ENCODE assay signal across 2 cellular contexts in the genomic region with DNA sequence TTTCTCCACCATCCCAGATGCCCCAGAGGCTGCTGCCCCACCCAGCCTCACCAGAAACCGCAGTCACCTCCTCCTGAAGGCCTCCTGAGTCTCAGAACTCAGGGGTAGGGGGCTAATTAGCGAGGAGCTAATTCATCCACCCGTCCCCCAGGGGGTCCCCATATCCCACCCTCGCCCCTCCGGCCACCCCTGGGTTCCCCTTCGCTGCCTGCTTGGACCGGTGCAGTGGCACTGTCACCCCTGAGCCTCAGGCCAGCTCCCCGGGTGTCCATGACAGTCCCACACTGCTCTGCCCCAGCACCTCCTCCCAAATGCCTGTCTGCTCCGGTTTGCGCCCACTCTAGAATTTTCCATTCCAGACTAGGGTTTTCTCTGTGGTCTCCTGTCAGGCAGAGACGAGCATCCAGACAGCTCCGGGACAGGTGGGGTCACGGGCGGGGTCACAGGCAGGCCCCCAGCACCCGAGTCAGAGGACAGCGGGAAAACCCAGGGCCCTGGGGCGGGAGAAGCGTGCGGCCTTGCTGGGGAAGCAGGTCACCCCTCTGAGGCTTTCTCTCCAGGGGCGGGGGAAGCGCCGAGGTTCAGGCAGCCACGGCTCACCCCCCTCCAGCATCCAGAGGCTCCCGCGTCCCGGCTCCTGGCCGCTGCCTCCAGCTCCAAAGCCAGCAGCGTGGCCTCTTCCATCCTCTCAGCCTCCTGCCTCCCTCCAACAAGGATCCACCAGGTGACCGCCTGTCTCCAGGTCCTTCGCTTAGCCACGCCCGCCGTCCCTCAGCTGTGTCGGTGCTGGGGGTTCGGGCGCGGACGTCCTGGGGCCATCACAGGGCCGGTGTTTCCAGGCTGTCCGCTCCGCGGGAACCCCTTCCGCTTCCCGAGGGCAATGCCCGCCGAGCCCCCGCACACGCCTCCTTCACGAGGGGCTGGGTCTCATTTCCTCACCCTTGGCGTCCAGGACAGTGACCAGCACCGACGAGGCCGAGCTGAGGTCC.
TF ChIP-seq lines count a peak whose summit lies in the region.

No MANE protein-coding gene starts in this region.

TF ChIP-seq in SK-N-SH, 30 proteins besides CTCF, POLR2A, EP300 and RAD21 (continued from another document):
- TF ChIP-seq, protein P1, sequence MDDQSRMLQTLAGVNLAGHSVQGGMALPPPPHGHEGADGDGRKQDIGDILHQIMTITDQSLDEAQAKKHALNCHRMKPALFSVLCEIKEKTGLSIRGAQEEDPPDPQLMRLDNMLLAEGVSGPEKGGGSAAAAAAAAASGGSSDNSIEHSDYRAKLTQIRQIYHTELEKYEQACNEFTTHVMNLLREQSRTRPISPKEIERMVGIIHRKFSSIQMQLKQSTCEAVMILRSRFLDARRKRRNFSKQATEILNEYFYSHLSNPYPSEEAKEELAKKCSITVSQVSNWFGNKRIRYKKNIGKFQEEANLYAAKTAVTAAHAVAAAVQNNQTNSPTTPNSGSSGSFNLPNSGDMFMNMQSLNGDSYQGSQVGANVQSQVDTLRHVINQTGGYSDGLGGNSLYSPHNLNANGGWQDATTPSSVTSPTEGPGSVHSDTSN (IDR thresholded peaks at IDR 0.05), result no peak
- TF ChIP-seq SMC3 (IDR thresholded peaks at IDR 0.05; ENCODE audit: low read depth, low read length) (no peak), NRF1 (IDR thresholded peaks at IDR 0.05; ENCODE audit: low read depth, low read length) (no peak), ELF1 (IDR thresholded peaks at IDR 0.05) (no peak), REST (IDR thresholded peaks at IDR 0.05; ENCODE audit: low read depth, low read length) (no peak), TCF12 (IDR thresholded peaks at IDR 0.05) (no peak), ZBTB33 (IDR thresholded peaks at IDR 0.05; ENCODE audit: borderline replicate concordance, low read depth) (no peak), FOSL2 (IDR thresholded peaks at IDR 0.05; ENCODE audit: borderline replicate concordance, low read depth) (no peak), SIN3A (IDR thresholded peaks at IDR 0.05; ENCODE audit: borderline replicate concordance, low read depth, low read length) (no peak), YY1 (IDR thresholded peaks at IDR 0.05; ENCODE audit: low read depth) (no peak)

TF ChIP-seq in SK-N-SH treated with all-trans-retinoic acid at 6 μM for 48 hours, 23 proteins besides CTCF, POLR2A, EP300 and RAD21 (continued from another document):
- TF ChIP-seq TSHZ2 (CRISPR knock-in tag; IDR thresholded peaks at IDR 0.05) (no peak), OSR1 (CRISPR knock-in tag; IDR thresholded peaks at IDR 0.05) (no peak), CSDC2 (CRISPR knock-in tag; IDR thresholded peaks at IDR 0.05) (no peak), ZNF8 (CRISPR knock-in tag; IDR thresholded peaks at IDR 0.05) (no peak), ZC3H10 (CRISPR knock-in tag; IDR thresholded peaks at IDR 0.05) (no peak), TOX (CRISPR knock-in tag; IDR thresholded peaks at IDR 0.05; ENCODE audit: borderline replicate concordance) (no peak), ZFP30 (CRISPR knock-in tag; IDR thresholded peaks at IDR 0.05) (no peak), BACH2 (CRISPR knock-in tag; IDR thresholded peaks at IDR 0.05; ENCODE audit: borderline replicate concordance) (no peak), ZFP3 (CRISPR knock-in tag; IDR thresholded peaks at IDR 0.05) (no peak), ESRRG (CRISPR knock-in tag; IDR thresholded peaks at IDR 0.05) (no peak), RARB (CRISPR knock-in tag; IDR thresholded peaks at IDR 0.05) (no peak), SNAI2 (CRISPR knock-in tag; IDR thresholded peaks at IDR 0.05) (no peak), ISL1 (CRISPR knock-in tag; IDR thresholded peaks at IDR 0.05) (no peak), ARNTL (CRISPR knock-in tag; IDR thresholded peaks at IDR 0.05; ENCODE audit: borderline replicate concordance, low read depth) (no peak)
- TF ChIP-seq, protein P2, sequence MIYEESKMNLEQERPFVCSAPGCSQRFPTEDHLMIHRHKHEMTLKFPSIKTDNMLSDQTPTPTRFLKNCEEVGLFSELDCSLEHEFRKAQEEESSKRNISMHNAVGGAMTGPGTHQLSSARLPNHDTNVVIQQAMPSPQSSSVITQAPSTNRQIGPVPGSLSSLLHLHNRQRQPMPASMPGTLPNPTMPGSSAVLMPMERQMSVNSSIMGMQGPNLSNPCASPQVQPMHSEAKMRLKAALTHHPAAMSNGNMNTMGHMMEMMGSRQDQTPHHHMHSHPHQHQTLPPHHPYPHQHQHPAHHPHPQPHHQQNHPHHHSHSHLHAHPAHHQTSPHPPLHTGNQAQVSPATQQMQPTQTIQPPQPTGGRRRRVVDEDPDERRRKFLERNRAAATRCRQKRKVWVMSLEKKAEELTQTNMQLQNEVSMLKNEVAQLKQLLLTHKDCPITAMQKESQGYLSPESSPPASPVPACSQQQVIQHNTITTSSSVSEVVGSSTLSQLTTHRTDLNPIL (CRISPR knock-in tag; IDR thresholded peaks at IDR 0.05; ENCODE audit: low read depth), result no peak
- TF ChIP-seq, protein P3, sequence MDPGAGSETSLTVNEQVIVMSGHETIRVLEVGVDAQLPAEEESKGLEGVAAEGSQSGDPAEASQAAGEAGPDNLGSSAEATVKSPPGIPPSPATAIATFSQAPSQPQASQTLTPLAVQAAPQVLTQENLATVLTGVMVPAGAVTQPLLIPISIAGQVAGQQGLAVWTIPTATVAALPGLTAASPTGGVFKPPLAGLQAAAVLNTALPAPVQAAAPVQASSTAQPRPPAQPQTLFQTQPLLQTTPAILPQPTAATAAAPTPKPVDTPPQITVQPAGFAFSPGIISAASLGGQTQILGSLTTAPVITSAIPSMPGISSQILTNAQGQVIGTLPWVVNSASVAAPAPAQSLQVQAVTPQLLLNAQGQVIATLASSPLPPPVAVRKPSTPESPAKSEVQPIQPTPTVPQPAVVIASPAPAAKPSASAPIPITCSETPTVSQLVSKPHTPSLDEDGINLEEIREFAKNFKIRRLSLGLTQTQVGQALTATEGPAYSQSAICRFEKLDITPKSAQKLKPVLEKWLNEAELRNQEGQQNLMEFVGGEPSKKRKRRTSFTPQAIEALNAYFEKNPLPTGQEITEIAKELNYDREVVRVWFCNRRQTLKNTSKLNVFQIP (CRISPR knock-in tag; IDR thresholded peaks at IDR 0.05; ENCODE audit: borderline replicate concordance, low read depth), result no peak
